29 cellular contexts compared by ENCODE assay signal in genomic region chr3:157021679-157022078, GRCh38.
"Had no signal": no experiment of that assay in that cellular context is flagged by ENCODE, and none has a peak within 500 bp of the region (broad histone marks: within the 10 kb centered on the region; RNA-seq: fewer than 3 reads in every experiment).

No MANE protein-coding gene starts in this region.

- DNase-seq: activated B cell treated with CpG ODN at 0.5 μM for 24 hours; activated CD4-positive, alpha-beta memory T cell treated with anti-CD3 and anti-CD28 coated beads for 36 hours; activated CD4-positive, alpha-beta T cell treated with anti-CD3 and anti-CD28 coated beads for 4 hours; activated CD4-positive, alpha-beta T cell treated with anti-CD3 and anti-CD28 coated beads, Interleukin-2, amount 10 ng/mL, durations not matched to agents 24 days and 14 days; activated CD4-positive, alpha-beta T cell treated with anti-CD3 and anti-CD28 coated beads, Interleukin-2, amount 50 U/mL, for 1 hour; activated CD4-positive, alpha-beta T cell treated with anti-CD3 and anti-CD28 coated beads, Interleukin-2, amount 50 U/mL, for 4 hours; activated CD4-positive, CD25-positive, alpha-beta regulatory T cell treated with anti-CD3 and anti-CD28 coated beads, Interleukin-2, amount 50 U/mL, for 72 hours; activated CD8-positive, alpha-beta memory T cell treated with anti-CD3 and anti-CD28 coated beads, Interleukin-2, amount 50 U/mL, for 4 hours; activated CD8-positive, alpha-beta T cell treated with anti-CD3 and anti-CD28 coated beads for 36 hours; activated effector memory CD4-positive, alpha-beta T cell treated with anti-CD3 and anti-CD28 coated beads, Interleukin-2, amount 50 U/mL, for 16 hours; activated gamma-delta T cell treated with Interleukin-2 at 50 U/mL for 16 hours; activated naive CD4-positive, alpha-beta T cell; activated naive CD4-positive, alpha-beta T cell treated with anti-CD3 and anti-CD28 coated beads for 36 hours; activated naive CD4-positive, alpha-beta T cell treated with anti-CD3 and anti-CD28 coated beads, Interleukin-2, amount 50 U/mL, for 16 hours; activated naive CD8-positive, alpha-beta T cell treated with anti-CD3 and anti-CD28 coated beads for 36 hours; activated T-cell treated with anti-CD3 and anti-CD28 coated beads for 4 hours; activated T-cell treated with anti-CD3 and anti-CD28 coated beads, Interleukin-2, amount 50 U/mL, for 1 hour; activated T-cell treated with anti-CD3 and anti-CD28 coated beads, Interleukin-2, amount 50 U/mL, for 48 hours; adrenal gland; amniotic stem cell; aorta; body of pancreas; brain microvascular endothelial cell; cerebellar nuclear complex; T-helper 1 cell; T-helper 2 cell; T-helper 9 cell had no signal

- FAIRE-seq: astrocyte, TTC549 had no signal
